In the genomic region with DNA sequence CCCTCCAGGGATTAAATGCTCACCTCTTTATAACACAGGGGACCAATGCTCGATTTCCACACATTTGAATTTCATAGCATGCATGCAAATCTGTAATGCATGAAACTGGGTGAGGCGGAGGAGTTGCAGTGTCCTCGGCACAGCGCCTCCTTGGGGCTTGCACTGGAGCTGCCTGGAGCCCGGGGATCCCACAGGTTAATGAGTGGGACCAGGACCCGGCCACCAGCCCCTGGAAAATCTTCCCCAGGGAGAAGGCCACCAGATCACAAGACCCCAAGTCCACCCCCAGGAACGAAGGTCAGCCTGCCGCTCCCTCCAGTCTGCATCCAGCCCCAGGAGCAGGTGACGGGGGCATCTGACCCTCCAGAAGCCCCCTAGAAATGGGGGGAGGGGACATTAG, we compare ENCODE assay signal across 15 cellular contexts.
DNase-seq lines count a peak whose midpoint lies in the region; ATAC-seq and TF ChIP-seq lines count a peak whose summit lies in the region.
"Had no signal": no experiment of that assay in that cellular context is flagged by ENCODE, and none has a peak within 500 bp of the region (broad histone marks: within the 10 kb centered on the region; RNA-seq: fewer than 3 reads in every experiment).

No MANE protein-coding gene starts in this region.

- no peak overlapping the region for H2BK120ac ChIP-seq in neuronal stem cell (ENCODE audit: low read depth, low read length)

- intact Hi-C loops in tibial artery (cut with DNase I; ENCODE audit: low total_unique reads) = loop anchor here (10.0 kb wide), 2 partner anchors 48 to 102 kb away; no protein-coding TSS in a partner anchor

- no peak for ATAC-seq in HG03342 (IDR thresholded peaks at IDR 0.05; ENCODE audit: unreplicated experiment)
- ATAC-seq: activated naive CD8-positive, alpha-beta T cell treated with anti-CD3 and anti-CD28 coated beads, Interleukin-2, amount 50 U/mL, for 24 hours; CD8-positive, alpha-beta T cell; left lung; naive thymus-derived CD8-positive, alpha-beta T cell had no signal

- no peaks in the 10 kb centered on the region for H3K27me3 ChIP-seq in endodermal cell (ENCODE audit: control insufficient read depth, insufficient read depth, low read length, poor library complexity, severe bottlenecking)
- no peaks in the 10 kb centered on the region for H3K27me3 ChIP-seq in neuronal stem cell (ENCODE audit: control insufficient read depth in 3 of 3, insufficient read depth in 3 of 3, low read depth in 1 of 3, low read length in 3 of 3)
- H3K27me3 ChIP-seq in tibial artery = no peaks in the 10 kb centered on the region
- H3K27me3 ChIP-seq: left lung, suprapubic skin had no signal

- H3K79me1 ChIP-seq in neuronal stem cell (ENCODE audit: low read depth, low read length) = no peaks in the 10 kb centered on the region

- no peak overlapping the region for H2BK15ac ChIP-seq in neuronal stem cell (ENCODE audit: low read length)

- H3K27ac ChIP-seq in endodermal cell (ENCODE audit: low read depth, low read length) (no peak overlapping the region), neuronal stem cell (replicated peaks; ENCODE audit: low read length) (no peak overlapping the region), tibial artery (no peak overlapping the region)
- H3K27ac ChIP-seq: HL-60, left lung, suprapubic skin had no signal

- peaks cover 25% of the 10 kb centered on the region for H3K4me1 Mint-ChIP-seq in endodermal cell
- H3K4me1 Mint-ChIP-seq: activated naive CD8-positive, alpha-beta T cell treated with anti-CD3 and anti-CD28 coated beads, Interleukin-2, amount 50 U/mL, for 24 hours; naive thymus-derived CD8-positive, alpha-beta T cell had no signal

- no peak overlapping the region for H3K9ac ChIP-seq in endodermal cell (ENCODE audit: extremely low read depth, low read length, poor library complexity, severe bottlenecking)
- H3K9ac ChIP-seq in neuronal stem cell (ENCODE audit: low read depth, low read length, poor library complexity) = no peak overlapping the region

- DNase-seq in ELR (ENCODE audit: low read depth) (peak; percentile 9), NCI-H526 (lab: John Stamatoyannopoulos, UW) (peak; percentile 77 to 90), endodermal cell (peak; percentile 83), neuronal stem cell (ENCODE audit: low spot score) (no peak), tibial artery (no peak), NCI-H2081 treated with DMSO at 0.1 percent for 48 hours (lab: John Stamatoyannopoulos, UW) (no peak), UCSD-AML1 (lab: John Stamatoyannopoulos, UW; ENCODE audit: unreplicated experiment) (no peak)
- DNase-seq: activated naive CD8-positive, alpha-beta T cell treated with anti-CD3 and anti-CD28 coated beads, Interleukin-2, amount 50 U/mL, for 24 hours; CD8-positive, alpha-beta T cell; left lung; naive thymus-derived CD8-positive, alpha-beta T cell; NCI-H226 had no signal

- H3K27ac Mint-ChIP-seq in endodermal cell = no peak overlapping the region
- H3K27ac Mint-ChIP-seq: activated naive CD8-positive, alpha-beta T cell treated with anti-CD3 and anti-CD28 coated beads, Interleukin-2, amount 50 U/mL, for 24 hours; CD8-positive, alpha-beta T cell; naive thymus-derived CD8-positive, alpha-beta T cell had no signal

- 87 to 93% methylated on average over 3 to 9 of the region's 9 CpGs for WGBS in endodermal cell (ENCODE audit: insufficient coverage in 1 of 2, insufficient read length in 1 of 2), 2 experiments
- no CpG with 5 or more reads among the region's 9 CpGs for WGBS in neuronal stem cell (ENCODE audit: extremely low coverage in 2 of 2, insufficient read length in 2 of 2, insufficient replicate concordance in 1 of 2), 2 donors

- H3K9me3 ChIP-seq in endodermal cell (ENCODE audit: control insufficient read depth, low read length) = no peaks in the 10 kb centered on the region
- no peaks in the 10 kb centered on the region for H3K9me3 ChIP-seq in neuronal stem cell (replicated peaks in 1 of 2; ENCODE audit: control insufficient read depth in 2 of 2, insufficient read depth in 1 of 2, low read depth in 1 of 2, low read length in 2 of 2)
- H3K9me3 ChIP-seq in tibial artery = no peaks in the 10 kb centered on the region
- H3K9me3 ChIP-seq: left lung, suprapubic skin had no signal

- H2AK5ac ChIP-seq in neuronal stem cell (ENCODE audit: low read depth, low read length) = no peak overlapping the region

- H3K36me3 Mint-ChIP-seq in endodermal cell (ENCODE audit: low read depth) = no peaks in the 10 kb centered on the region
- H3K36me3 Mint-ChIP-seq: CD8-positive, alpha-beta T cell; naive thymus-derived CD8-positive, alpha-beta T cell had no signal

- H3K9me3 Mint-ChIP-seq in endodermal cell = no peaks in the 10 kb centered on the region
- H3K9me3 Mint-ChIP-seq: activated naive CD8-positive, alpha-beta T cell treated with anti-CD3 and anti-CD28 coated beads, Interleukin-2, amount 50 U/mL, for 24 hours; CD8-positive, alpha-beta T cell; naive thymus-derived CD8-positive, alpha-beta T cell had no signal

- no peak overlapping the region for H3K4ac ChIP-seq in neuronal stem cell (ENCODE audit: low read length)

- H3K14ac ChIP-seq in neuronal stem cell (ENCODE audit: low read length) = no peak overlapping the region

- no peak overlapping the region for H2AFZ ChIP-seq in neuronal stem cell (ENCODE audit: low read length)

- H3K18ac ChIP-seq in neuronal stem cell (ENCODE audit: low read length) = peak overlapping the region; percentile 91

- H3K4me3 Mint-ChIP-seq in endodermal cell = no peak overlapping the region
- H3K4me3 Mint-ChIP-seq: activated naive CD8-positive, alpha-beta T cell treated with anti-CD3 and anti-CD28 coated beads, Interleukin-2, amount 50 U/mL, for 24 hours; CD8-positive, alpha-beta T cell; naive thymus-derived CD8-positive, alpha-beta T cell had no signal

- peak overlapping the region; percentile 4 for H4K91ac ChIP-seq in neuronal stem cell (ENCODE audit: low read depth, low read length, poor library complexity)

- no peaks in the 10 kb centered on the region for H3K27me3 Mint-ChIP-seq in endodermal cell (ENCODE audit: insufficient read depth)

- H3K4me3 ChIP-seq in endodermal cell (ENCODE audit: low read length) (no peak overlapping the region), neuronal stem cell (ENCODE audit: low read length in 2 of 2) (no peak overlapping the region), tibial artery (no peak overlapping the region)
- H3K4me3 ChIP-seq: left lung, suprapubic skin had no signal

- H3K4me2 ChIP-seq in neuronal stem cell (ENCODE audit: insufficient read depth, low read length, poor library complexity, severe bottlenecking) = no peak overlapping the region

- no peak overlapping the region for H2BK5ac ChIP-seq in neuronal stem cell (ENCODE audit: low read length)

- TF ChIP-seq CTCF in endodermal cell (conservative IDR thresholded peaks at IDR 0.05) = peak; percentile 86
- TF ChIP-seq CTCF in tibial artery (IDR thresholded peaks at IDR 0.05) = no peak

- H3K36me3 ChIP-seq in endodermal cell (ENCODE audit: control insufficient read depth, insufficient read depth, low read length) (no peaks in the 10 kb centered on the region), neuronal stem cell (replicated peaks in 1 of 2; ENCODE audit: control insufficient read depth in 2 of 2, insufficient read depth in 2 of 2, low read length in 2 of 2) (no peaks in the 10 kb centered on the region), tibial artery (no peaks in the 10 kb centered on the region)
- H3K36me3 ChIP-seq: left lung, suprapubic skin had no signal

- H3K4me1 ChIP-seq in endodermal cell (ENCODE audit: control insufficient read depth, insufficient read depth, low read length) = no peaks in the 10 kb centered on the region
- H3K4me1 ChIP-seq in neuronal stem cell (ENCODE audit: control insufficient read depth in 2 of 2, insufficient read depth in 1 of 2, low read depth in 1 of 2, low read length in 2 of 2) = peaks cover 27 to 32% of the 10 kb centered on the region in 2 donors
- peaks cover 8 to 34% (median 22%) of the 10 kb centered on the region in 4 donors for H3K4me1 ChIP-seq in tibial artery
- H3K4me1 ChIP-seq: suprapubic skin had no signal

- peak overlapping the region; percentile 43 for H2BK12ac ChIP-seq in neuronal stem cell (ENCODE audit: low read length)

- H4K8ac ChIP-seq in neuronal stem cell (ENCODE audit: low read depth, low read length) = no peak overlapping the region

- no peak overlapping the region for H3K23ac ChIP-seq in neuronal stem cell (ENCODE audit: low read depth, low read length, poor library complexity)

Comparison
In these comparisons a context has a peak if more than half of its experiments do, and no peak if none do; other contexts are left out.
1. DNase-seq: peak in ELR (single experiment), NCI-H526 (2 of 2) and endodermal cell (single experiment); none in neuronal stem cell (single experiment), tibial artery (0 of 2), NCI-H2081 treated with DMSO at 0.1 percent for 48 hours (single experiment) and UCSD-AML1 (single experiment).